ENCODE assay signal across 8 cellular contexts in genomic region chr12:45216297-45216982, GRCh38. TPM values are rescaled to one million over a fixed set of nuclear protein-coding genes. Genes with fewer than 3 reads are reported as not detected.
DNase-seq lines count a peak whose midpoint lies in the region; ATAC-seq and TF ChIP-seq lines count a peak whose summit lies in the region.

No MANE protein-coding gene starts in this region.

- peak; percentile 44 for TF ChIP-seq CTCF in cardiac fibroblast (IDR thresholded peaks at IDR 0.05; ENCODE audit: low read depth, low read length)

- peak overlapping the region; percentile 83 for H3K27ac ChIP-seq in HUES64 (ENCODE audit: low read depth, low read length)

- H3K9ac ChIP-seq in HUES64 (ENCODE audit: low read depth, low read length), result peak overlapping the region; percentile 96

- ATAC-seq in GM21390 (IDR thresholded peaks at IDR 0.05; ENCODE audit: unreplicated experiment), result peak; percentile 40

- H3K4me1 ChIP-seq in HUES64 (ENCODE audit: insufficient read depth, low read length), result peaks cover 43% of the 10 kb centered on the region

- no peaks in the 10 kb centered on the region for H3K36me3 ChIP-seq in HUES64 (ENCODE audit: insufficient read depth, low read length)

- no peaks in the 10 kb centered on the region for H3K27me3 ChIP-seq in HUES64 (ENCODE audit: insufficient read depth, low read length)

- H3K4me3 ChIP-seq in HUES64 (ENCODE audit: low read length) (peak overlapping the region; percentile 95), cardiac fibroblast (replicated peaks in 1 of 2; ENCODE audit: low read depth in 2 of 2, low read length in 2 of 2) (peak overlapping the region; percentile 67 to 78)

- WGBS in HUES64, result under 1% methylated on average over 62 of the region's 62 CpGs

- H3K9me3 ChIP-seq in HUES64 (ENCODE audit: insufficient read depth, low read depth, low read length), result no peaks in the 10 kb centered on the region

- peak; percentile 56 for DNase-seq in DMS53 treated with DMSO at 0.1 percent for 48 hours (lab: John Stamatoyannopoulos, UW; ENCODE audit: unreplicated experiment)
- DNase-seq in UCSD-AML1 (lab: John Stamatoyannopoulos, UW; ENCODE audit: unreplicated experiment), result peak; percentile 71
- peak; percentile 56 to 65 for DNase-seq in cardiac fibroblast (ENCODE audit: low read depth in 2 of 2)
- peak; percentile 60 for DNase-seq in kidney tubule cell (ENCODE audit: low spot score)
- peak; percentile 44 to 58 for DNase-seq in stimulated activated CD4-positive, alpha-beta T cell treated with anti-CD3 and anti-CD28 coated beads, Interleukin-2, amount 100 ng/mL, for 24 hours
- DNase-seq in KG1 (lab: John Stamatoyannopoulos, UW), result no peak

RNA-seq across cellular contexts. Expression of gene ANO6, which starts 0.5 kb away (rescaled TPM):
- 23.0 TPM for polyA plus RNA-seq in HUES64 (2013, experiment 1 of 2)
- 25.8 TPM for polyA plus RNA-seq in HUES64 (2013, experiment 2 of 2)
